Comparison of ENCODE assay signal across 9 cellular contexts in genomic region chr21:29017639-29018237, GRCh38. TPM values are rescaled to one million over a fixed set of nuclear protein-coding genes. Genes with fewer than 3 reads are reported as not detected.
DNase-seq lines count a peak whose midpoint lies in the region; ATAC-seq and TF ChIP-seq lines count a peak whose summit lies in the region.
"Had no signal": no experiment of that assay in that cellular context is flagged by ENCODE, and none has a peak within 500 bp of the region (broad histone marks: within the 10 kb centered on the region; RNA-seq: fewer than 3 reads in every experiment).

No MANE protein-coding gene starts in this region.

- peaks cover 4% of the 10 kb centered on the region for H3K9me3 Mint-ChIP-seq in nephron

- peak overlapping the region; percentile 77 to 86 (median 80) for H3K4me3 Mint-ChIP-seq in nephron

- no peaks in the 10 kb centered on the region for H3K27me3 ChIP-seq in breast epithelium

- in situ Hi-C loops in Caki2 (cut with HindIII; ENCODE audit: low pct_unique_long_range_greater_than_20kb, low sequenced_read_pairs), result no loop called here

- H3K4me1 ChIP-seq in breast epithelium, result peaks cover 0 to 3% of the 10 kb centered on the region in 2 donors

- DNase-seq in Caki2 (ENCODE audit: low read depth) (peak; percentile 18), LNCaP clone FGC (ENCODE audit: low read depth) (no peak), breast epithelium (ENCODE audit: low spot score in 2 of 2) (no peak), NCI-H2227 (lab: John Stamatoyannopoulos, UW; ENCODE audit: unreplicated experiment) (no peak)
- DNase-seq in activated CD8-positive, alpha-beta memory T cell treated with anti-CD3 and anti-CD28 coated beads, Interleukin-2, amount 50 U/mL, for 48 hours, result no peak
- DNase-seq: foreskin melanocyte had no signal

- H3K4me3 ChIP-seq in LNCaP clone FGC (ENCODE audit: low read depth, low read length), result peak overlapping the region; percentile 74
- peak overlapping the region in 2 of 3 donors; percentile 81 to 90 for H3K4me3 ChIP-seq in breast epithelium

- H3K27ac Mint-ChIP-seq in nephron, result peak overlapping the region; percentile 2 to 14 (median 12)

- H3K4me1 Mint-ChIP-seq in nephron, result peaks cover 11% of the 10 kb centered on the region

- intact Hi-C loops in breast epithelium (cut with DNase I; ENCODE audit: low total_unique reads), result no loop called here

- ATAC-seq in GM18861 (IDR thresholded peaks at IDR 0.05; ENCODE audit: unreplicated experiment) (no peak), GM21576 (IDR thresholded peaks at IDR 0.05; ENCODE audit: unreplicated experiment) (no peak)

- peaks cover 5% of the 10 kb centered on the region for H3K36me3 Mint-ChIP-seq in nephron (ENCODE audit: low read depth)

- no peak for TF ChIP-seq CTCF in LNCaP clone FGC (IDR thresholded peaks at IDR 0.05; ENCODE audit: control insufficient read depth, extremely low read depth, insufficient read depth)
- TF ChIP-seq CTCF in breast epithelium (IDR thresholded peaks at IDR 0.05), result no peak
- no peak for TF ChIP-seq CTCF in nephron (IDR thresholded peaks at IDR 0.05; ENCODE audit: unreplicated experiment in 3 of 3)

- no peaks in the 10 kb centered on the region for H3K36me3 ChIP-seq in breast epithelium

- H3K9me3 ChIP-seq in breast epithelium, result no peaks in the 10 kb centered on the region

- H3K27ac ChIP-seq in breast epithelium, result no peak overlapping the region

- no peak for TF ChIP-seq POLR2A in breast epithelium (IDR thresholded peaks at IDR 0.05)

- peaks cover 3% of the 10 kb centered on the region for H3K27me3 Mint-ChIP-seq in nephron (ENCODE audit: low read depth)

RNA-seq across cellular contexts. Expression of gene RWDD2B, which starts 1.4 kb away (rescaled TPM):
- total RNA-seq in Caki2 (2014; rRNA removed; shearing (Covaris generic); ENCODE audit: low replicate concordance), result 14.8 and 19.3 TPM in 2 replicates
- 10 to 100 TPM; 10.4 to 14.1 (median 12.1) TPM for total RNA-seq in breast epithelium

RNA-seq across cellular contexts. Expression of gene USP16, which starts 6.7 kb away (rescaled TPM):
- total RNA-seq in Caki2 (2014; rRNA removed; shearing (Covaris generic); ENCODE audit: low replicate concordance), result 20.6 and 24.6 TPM in 2 replicates
- total RNA-seq in breast epithelium, result 10 to 100 TPM; 35.4 to 53.0 (median 35.7) TPM

RNA-seq across cellular contexts. Expression of gene LTN1, which starts 25.1 kb away (rescaled TPM):
- total RNA-seq in Caki2 (2014; rRNA removed; shearing (Covaris generic); ENCODE audit: low replicate concordance), result 5.4 and 12.6 TPM in 2 replicates
- 10 to 100 TPM; 27.4 to 41.1 (median 29.8) TPM for total RNA-seq in breast epithelium

RNA-seq across cellular contexts. Expression of gene CCT8, which starts 55.7 kb away (rescaled TPM):
- total RNA-seq in Caki2 (2014; rRNA removed; shearing (Covaris generic); ENCODE audit: low replicate concordance), result 213 and 246 TPM in 2 replicates
- total RNA-seq in breast epithelium, result 100 to 1,000 TPM; 104 to 155 (median 121) TPM
